In genomic region chr10:117926491-117926890, GRCh38 we compare ENCODE assay signal across 27 cellular contexts.
DNase-seq lines count a peak whose midpoint lies in the region; ATAC-seq and TF ChIP-seq lines count a peak whose summit lies in the region.
"Had no signal": no experiment of that assay in that cellular context is flagged by ENCODE, and none has a peak within 500 bp of the region (broad histone marks: within the 10 kb centered on the region; RNA-seq: fewer than 3 reads in every experiment).

No MANE protein-coding gene starts in this region.

- H3K27me3 Mint-ChIP-seq in WTC11 (ENCODE audit: low read depth) (no peaks in the 10 kb centered on the region), osteocyte (ENCODE audit: unreplicated experiment) (no peaks in the 10 kb centered on the region)

- POLR2A ChIA-PET in WTC11 (lab: Charles Lee): no interaction called here

- DNase-seq in GF-D8 (lab: John Stamatoyannopoulos, UW): peak; percentile 44
- peak; percentile 3 to 23 for DNase-seq in Kasumi-1 (lab: John Stamatoyannopoulos, UW)
- peak; percentile 4 for DNase-seq in SKM-1 (lab: John Stamatoyannopoulos, UW; ENCODE audit: unreplicated experiment)
- DNase-seq in fibroblast of villous mesenchyme (ENCODE audit: low read depth): peak; percentile 16
- DNase-seq in WTC11 (ENCODE audit: low spot score): no peak
- no peak for DNase-seq in osteocyte (ENCODE audit: extremely low spot score, unreplicated experiment)
- DNase-seq in NCI-H1048 (lab: John Stamatoyannopoulos, UW): no peak
- DNase-seq: activated CD4-positive, alpha-beta T cell treated with anti-CD3 and anti-CD28 coated beads for 1 hour; activated CD8-positive, alpha-beta T cell treated with anti-CD3 and anti-CD28 coated beads for 36 hours; amniotic stem cell; DMS53; dorsolateral prefrontal cortex; esophagus squamous epithelium; left colon; NCI-H2107; NCI-H446; NCI-H82; SK-N-SH; stimulated activated CD4-positive, alpha-beta T cell treated with anti-CD3 and anti-CD28 coated beads, Interleukin-4, amount 100 ng/mL, for 24 hours; tibial artery had no signal

- H3K4me3 ChIP-seq in fibroblast of villous mesenchyme (ENCODE audit: low read depth, low read length): no peak overlapping the region
- H3K4me3 ChIP-seq: BLaER1, dorsolateral prefrontal cortex, esophagus squamous epithelium, hepatocyte, tibial artery had no signal

- CTCF ChIA-PET in WTC11 (lab: Charles Lee): no interaction called here

- TF ChIP-seq CTCF in fibroblast of villous mesenchyme (IDR thresholded peaks at IDR 0.05; ENCODE audit: insufficient read depth, low read depth, low read length): no peak
- TF ChIP-seq CTCF in WTC11 (IDR thresholded peaks at IDR 0.05): no peak
- no peak for TF ChIP-seq CTCF in osteocyte (IDR thresholded peaks at IDR 0.05)

- H3K4me3 Mint-ChIP-seq in WTC11: no peak overlapping the region
- H3K4me3 Mint-ChIP-seq in osteocyte (ENCODE audit: unreplicated experiment): no peak overlapping the region
- H3K4me3 Mint-ChIP-seq: activated CD8-positive, alpha-beta T cell treated with anti-CD3 and anti-CD28 coated beads for 36 hours; activated naive CD4-positive, alpha-beta T cell treated with anti-CD3 and anti-CD28 coated beads, Interleukin-2, amount 50 U/mL, for 24 hours; brain; memory B cell; nephron had no signal

- no peak for ATAC-seq in WTC11
- ATAC-seq: activated CD8-positive, alpha-beta T cell treated with anti-CD3 and anti-CD28 coated beads for 36 hours; left colon had no signal

- H3K4me1 Mint-ChIP-seq in WTC11 (peaks cover 28% of the 10 kb centered on the region), osteocyte (ENCODE audit: unreplicated experiment) (no peaks in the 10 kb centered on the region)
- H3K4me1 Mint-ChIP-seq: activated naive CD4-positive, alpha-beta T cell treated with anti-CD3 and anti-CD28 coated beads, Interleukin-2, amount 50 U/mL, for 24 hours; memory B cell; nephron had no signal

- H3K9me3 Mint-ChIP-seq in WTC11 (peaks cover 11% of the 10 kb centered on the region), osteocyte (ENCODE audit: unreplicated experiment) (no peaks in the 10 kb centered on the region)
- H3K9me3 Mint-ChIP-seq: activated naive CD4-positive, alpha-beta T cell treated with anti-CD3 and anti-CD28 coated beads, Interleukin-2, amount 50 U/mL, for 24 hours; activated T-helper 2 cell treated with anti-CD3 and anti-CD28 coated beads, Interferon-gamma antibody, Interleukin-2, Interleukin-4, amounts not matched to agents 10 μg/mL and 5 μg/mL and 100 μg/mL, durations not matched to agents 14 hours and 24 hours and 36 hours; nephron had no signal

- H3K27ac Mint-ChIP-seq in WTC11 (no peak overlapping the region), osteocyte (ENCODE audit: unreplicated experiment) (no peak overlapping the region)
- H3K27ac Mint-ChIP-seq: activated CD8-positive, alpha-beta T cell treated with anti-CD3 and anti-CD28 coated beads for 36 hours; activated naive CD4-positive, alpha-beta T cell treated with anti-CD3 and anti-CD28 coated beads, Interleukin-2, amount 50 U/mL, for 24 hours; activated T-helper 2 cell treated with anti-CD3 and anti-CD28 coated beads, Interferon-gamma antibody, Interleukin-2, Interleukin-4, amounts not matched to agents 10 μg/mL and 5 μg/mL and 100 μg/mL, durations not matched to agents 14 hours and 24 hours and 36 hours; brain; memory B cell; nephron had no signal

- peaks cover 4% of the 10 kb centered on the region for H3K36me3 Mint-ChIP-seq in WTC11
- H3K36me3 Mint-ChIP-seq in osteocyte (ENCODE audit: unreplicated experiment): no peaks in the 10 kb centered on the region
- H3K36me3 Mint-ChIP-seq: activated naive CD4-positive, alpha-beta T cell treated with anti-CD3 and anti-CD28 coated beads, Interleukin-2, amount 50 U/mL, for 24 hours; brain; memory B cell had no signal

TF ChIP-seq in WTC11, 78 proteins besides CTCF, POLR2A, EP300 and RAD21:
- no peak for TF ChIP-seq MYBL2 (CRISPR knock-in tag; IDR thresholded peaks at IDR 0.05)
- TF ChIP-seq SMAD4 (CRISPR knock-in tag; IDR thresholded peaks at IDR 0.05): no peak
- TF ChIP-seq ZNF263 (CRISPR knock-in tag; IDR thresholded peaks at IDR 0.05; ENCODE audit: low read depth): no peak
- no peak for TF ChIP-seq MAX (CRISPR knock-in tag; IDR thresholded peaks at IDR 0.05)
- TF ChIP-seq MLX (CRISPR knock-in tag; IDR thresholded peaks at IDR 0.05): no peak
- no peak for TF ChIP-seq IRF1 (CRISPR knock-in tag; IDR thresholded peaks at IDR 0.05)
- TF ChIP-seq E2F1 (CRISPR knock-in tag; IDR thresholded peaks at IDR 0.05): no peak
- no peak for TF ChIP-seq ATF2 (CRISPR knock-in tag; IDR thresholded peaks at IDR 0.05; ENCODE audit: borderline replicate concordance, low read depth)

Comparison
In these comparisons a context has a peak if more than half of its experiments do, and no peak if none do; other contexts are left out.
1. DNase-seq: peak in GF-D8 (single experiment), Kasumi-1 (2 of 2), SKM-1 (single experiment) and fibroblast of villous mesenchyme (single experiment); none in WTC11 (single experiment), osteocyte (single experiment) and NCI-H1048 (single experiment).